Comparison of ENCODE assay signal across 19 cellular contexts in the genomic region with DNA sequence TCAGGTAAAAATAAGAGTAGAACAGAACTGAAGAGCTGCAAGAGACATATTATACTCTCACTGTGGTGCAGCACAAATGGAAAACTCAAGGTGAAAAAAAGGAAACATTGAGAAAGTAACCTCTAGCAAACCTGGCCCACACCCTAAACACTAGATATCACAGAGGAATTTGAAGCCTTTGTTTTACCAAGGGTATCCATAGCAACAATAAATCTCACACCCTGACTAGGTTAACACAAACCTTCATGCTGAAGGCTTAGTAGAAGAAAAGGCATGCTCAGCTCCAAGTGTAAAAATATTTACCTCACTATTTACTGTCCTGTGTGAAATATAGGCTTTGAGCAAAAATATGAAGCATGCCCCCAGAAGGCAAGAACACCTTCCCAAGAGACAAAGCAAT.
DNase-seq lines count a peak whose midpoint lies in the region; ATAC-seq, FAIRE-seq and TF ChIP-seq lines count a peak whose summit lies in the region.
"Had no signal": no experiment of that assay in that cellular context is flagged by ENCODE, and none has a peak within 500 bp of the region (broad histone marks: within the 10 kb centered on the region; RNA-seq: fewer than 3 reads in every experiment).

No MANE protein-coding gene starts in this region.

- H3K4me3 Mint-ChIP-seq in type B pancreatic cell = peak overlapping the region; percentile 3
- H3K4me3 Mint-ChIP-seq: CD4-positive, alpha-beta memory T cell had no signal

- H3F3A ChIP-seq in PC-9 (ENCODE audit: insufficient read depth, low read depth) = no peaks in the 10 kb centered on the region

- H3K9me2 ChIP-seq in PC-9 (ENCODE audit: insufficient read depth) = no peaks in the 10 kb centered on the region

- peak overlapping the region; percentile 38 for H3K4me2 ChIP-seq in PC-9
- H3K4me2 ChIP-seq: A549 had no signal

- ATAC-seq in left lung (peak; percentile 44), HG03442 (IDR thresholded peaks at IDR 0.05; ENCODE audit: unreplicated experiment) (no peak)
- ATAC-seq: A549 had no signal

- TF ChIP-seq CTCF in PC-9 (conservative IDR thresholded peaks at IDR 0.05) (no peak), left lung (IDR thresholded peaks at IDR 0.05) (no peak), type B pancreatic cell (conservative IDR thresholded peaks at IDR 0.05) (no peak)

- H3K4me1 Mint-ChIP-seq in type B pancreatic cell (ENCODE audit: unreplicated experiment) = no peaks in the 10 kb centered on the region
- H3K4me1 Mint-ChIP-seq: CD4-positive, alpha-beta memory T cell had no signal

- no peaks in the 10 kb centered on the region for H3K36me3 Mint-ChIP-seq in type B pancreatic cell
- H3K36me3 Mint-ChIP-seq: CD4-positive, alpha-beta memory T cell had no signal

- intact Hi-C loops in PC-9 (cut with micrococcal nuclease; ENCODE audit: unreplicated experiment) (loop anchor here (2.0 kb wide), 1 partner anchor 58 kb away; no protein-coding TSS in a partner anchor), left lung (cut with DNase I) (no loop called here)

- H3K27me3 ChIP-seq in PC-9 (ENCODE audit: insufficient read depth, low read depth) (no peaks in the 10 kb centered on the region), left lung (no peaks in the 10 kb centered on the region)
- H3K27me3 ChIP-seq: BE2C had no signal

- CTCF ChIA-PET in PC-9 (lab: Charles Lee) = no interaction called here

- H3K9me3 ChIP-seq in PC-9 (ENCODE audit: insufficient read depth, low read depth) (no peaks in the 10 kb centered on the region), left lung (no peaks in the 10 kb centered on the region)
- H3K9me3 ChIP-seq: A549, BE2C, HAP-1 had no signal

- H3K4me3 ChIP-seq in PC-9 (no peak overlapping the region), left lung (no peak overlapping the region)
- H3K4me3 ChIP-seq: A549, HAP-1 had no signal

- POLR2A ChIA-PET in PC-9 (lab: Charles Lee; ENCODE audit: unreplicated experiment) = interaction anchor here (0.5 kb wide), 1 partner anchor 58 kb away, joined by 4 read pairs; no protein-coding TSS in a partner anchor

- H3K4me1 ChIP-seq in PC-9 (replicated peaks; ENCODE audit: insufficient read depth) (peaks cover 13% of the 10 kb centered on the region; the same call in 1 of the 2 replicates), left lung (no peaks in the 10 kb centered on the region)
- H3K4me1 ChIP-seq: A549, BE2C, HAP-1 had no signal

- peak; percentile 68 for FAIRE-seq in colon (lab: Jason Lieb, UNC)
- FAIRE-seq: G401.6, GM12891, H1 had no signal

- no peaks in the 10 kb centered on the region for H4K20me1 ChIP-seq in PC-9 (ENCODE audit: insufficient read depth)

- no peaks in the 10 kb centered on the region for H3K27me3 Mint-ChIP-seq in type B pancreatic cell
- H3K27me3 Mint-ChIP-seq: CD4-positive, alpha-beta memory T cell had no signal

- peaks cover 13% of the 10 kb centered on the region for H3K9me3 Mint-ChIP-seq in type B pancreatic cell

- BruUV-seq in PC-9 (replicated peaks; lab: Mats Ljungman, UMichigan) = no TSS peak

- no peak overlapping the region for H3K27ac ChIP-seq in PC-9
- no peak overlapping the region for H3K27ac ChIP-seq in left lung
- H3K27ac ChIP-seq: A549, C4-2B, HL-60 had no signal

- H3K36me3 ChIP-seq in PC-9 (ENCODE audit: low read depth) (no peaks in the 10 kb centered on the region), left lung (no peaks in the 10 kb centered on the region)
- H3K36me3 ChIP-seq: BE2C, HAP-1 had no signal

- H3K79me2 ChIP-seq in PC-9 (ENCODE audit: low read depth) = no peaks in the 10 kb centered on the region

- H3K27ac Mint-ChIP-seq in type B pancreatic cell = peak overlapping the region; percentile 92

- no peak overlapping the region for H2AFZ ChIP-seq in PC-9

- DNase-seq in PC-9 (peak in 1 of 2 experiments; percentile 72), left lung (no peak), type B pancreatic cell (ENCODE audit: extremely low spot score, unreplicated experiment) (no peak), A172 (ENCODE audit: low spot score) (no peak), NCI-H1105 (lab: John Stamatoyannopoulos, UW) (no peak)
- DNase-seq: BE2C; CD4-positive, alpha-beta memory T cell; DMS153; DMS79 treated with DMSO at 0.1 percent for 48 hours; EL had no signal
